In the genomic region with DNA sequence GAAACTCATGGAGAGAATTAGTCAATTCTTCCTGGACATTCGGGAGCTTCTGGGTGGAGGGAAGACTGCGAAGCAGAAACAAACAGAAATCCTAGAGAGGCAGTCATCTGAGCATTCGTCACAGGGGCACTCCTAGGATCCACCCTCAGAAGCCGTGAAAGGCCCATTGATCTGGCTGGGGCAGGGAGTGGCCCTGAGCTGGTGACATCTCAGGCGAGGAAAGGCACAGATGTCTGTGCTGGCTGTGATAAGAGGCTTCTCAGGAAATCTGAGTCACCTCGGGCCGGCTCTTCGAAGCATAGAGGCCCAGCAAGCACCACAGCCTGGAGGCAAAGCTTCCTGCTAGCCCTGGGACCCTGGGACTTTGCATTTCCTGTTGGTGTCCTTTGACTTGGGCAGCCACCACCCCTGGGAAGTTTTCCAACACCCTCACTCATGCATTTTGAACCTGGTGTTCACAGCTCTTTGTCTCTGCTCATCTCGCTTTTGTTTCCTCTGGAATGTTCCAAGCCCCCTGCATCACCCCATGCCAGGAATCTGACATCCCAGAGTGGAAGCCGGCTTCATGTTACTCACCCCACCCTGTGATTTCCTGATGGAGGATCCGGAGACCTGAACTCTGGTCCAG, we compare ENCODE assay signal across 1 cellular context.
A peak's percentile ranks its signal among the peaks of the same experiment; 100 is the strongest.
TF ChIP-seq lines count a peak whose summit lies in the region.

No MANE protein-coding gene starts in this region.

TF ChIP-seq in K562, 482 proteins besides CTCF, POLR2A, EP300 and RAD21 (continued from another document):
- TF ChIP-seq FOXM1 (IDR thresholded peaks at IDR 0.05; ENCODE audit: low read depth) (peak; percentile 67), FOXM1 (CRISPR knock-in tag; IDR thresholded peaks at IDR 0.05; ENCODE audit: low read depth) (no peak), ZNF75A (CRISPR knock-in tag; IDR thresholded peaks at IDR 0.05) (no peak), NCOA1 (IDR thresholded peaks at IDR 0.05; ENCODE audit: low read depth) (peak; percentile 45; the same call in 1 of the 2 replicates), NFIC (IDR thresholded peaks at IDR 0.05) (peak; percentile 42; the same call in 1 of the 2 replicates), ZFX (CRISPR knock-in tag; IDR thresholded peaks at IDR 0.05) (peak; percentile 55)
- TF ChIP-seq, protein P1, sequence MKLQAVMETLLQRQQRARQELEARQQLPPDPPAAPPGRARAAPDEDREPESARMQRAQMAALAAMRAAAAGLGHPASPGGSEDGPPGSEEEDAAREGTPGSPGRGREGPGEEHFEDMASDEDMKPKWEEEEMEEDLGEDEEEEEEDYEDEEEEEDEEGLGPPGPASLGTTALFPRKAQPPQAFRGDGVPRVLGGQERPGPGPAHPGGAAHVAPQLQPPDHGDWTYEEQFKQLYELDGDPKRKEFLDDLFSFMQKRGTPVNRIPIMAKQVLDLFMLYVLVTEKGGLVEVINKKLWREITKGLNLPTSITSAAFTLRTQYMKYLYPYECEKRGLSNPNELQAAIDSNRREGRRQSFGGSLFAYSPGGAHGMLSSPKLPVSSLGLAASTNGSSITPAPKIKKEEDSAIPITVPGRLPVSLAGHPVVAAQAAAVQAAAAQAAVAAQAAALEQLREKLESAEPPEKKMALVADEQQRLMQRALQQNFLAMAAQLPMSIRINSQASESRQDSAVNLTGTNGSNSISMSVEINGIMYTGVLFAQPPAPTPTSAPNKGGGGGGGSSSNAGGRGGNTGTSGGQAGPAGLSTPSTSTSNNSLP (IDR thresholded peaks at IDR 0.05; ENCODE audit: borderline replicate concordance, low read depth, low read length), result no peak
